ENCODE assay signal across 9 cellular contexts in the genomic region with DNA sequence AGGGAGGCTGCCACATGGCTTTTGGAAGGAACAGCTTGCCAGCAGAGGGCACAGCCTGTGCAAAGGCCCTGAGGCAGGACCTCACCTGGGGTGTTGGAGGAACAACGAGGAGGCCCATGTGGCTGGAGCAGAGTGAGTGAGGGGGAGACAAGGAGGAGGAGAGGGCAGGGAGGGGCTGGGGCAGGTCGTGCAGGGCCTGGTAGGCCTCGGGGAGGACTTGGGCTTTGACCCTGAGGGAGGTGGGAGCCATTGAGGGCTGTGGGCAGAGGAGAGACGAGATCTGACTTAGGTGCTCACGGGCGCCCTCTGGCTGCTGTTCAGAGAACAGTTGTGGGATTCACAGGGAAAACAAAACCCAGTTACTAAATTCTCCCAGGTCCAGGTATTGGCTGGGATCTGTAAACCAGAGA. TPM values are rescaled to one million over a fixed set of nuclear protein-coding genes. Genes with fewer than 3 reads are reported as not detected.
DNase-seq lines count a peak whose midpoint lies in the region; ATAC-seq, FAIRE-seq and TF ChIP-seq lines count a peak whose summit lies in the region.
"Had no signal": no experiment of that assay in that cellular context is flagged by ENCODE, and none has a peak within 500 bp of the region (broad histone marks: within the 10 kb centered on the region; RNA-seq: fewer than 3 reads in every experiment).

No MANE protein-coding gene starts in this region.

- peak; percentile 39 for DNase-seq in NCI-H82 (lab: John Stamatoyannopoulos, UW)
- no peak for DNase-seq in NCI-H82 treated with DMSO at 0.1 percent for 48 hours (lab: John Stamatoyannopoulos, UW; ENCODE audit: unreplicated experiment)
- DNase-seq in Peyer's patch, result peak in 1 of 3 donors; percentile 64
- peak; percentile 55 to 66 (median 64) for DNase-seq in K562 (ENCODE audit: extremely low read depth in 1 of 4, low spot score in 3 of 4)
- DNase-seq in osteoblast (ENCODE audit: insufficient read length, low spot score, missing footprints), result peak; percentile 34
- no peak for DNase-seq in occipital lobe (lab: John Stamatoyannopoulos, UW)
- DNase-seq in NCI-H187 treated with DMSO at 0.1 percent for 48 hours (lab: John Stamatoyannopoulos, UW), result no peak
- no peak for DNase-seq in sciatic nerve (ENCODE audit: low spot score)

- H3K9ac ChIP-seq in K562 (ENCODE audit: insufficient read depth in 1 of 2, low read depth in 2 of 2, low read length in 2 of 2), result no peak overlapping the region

- BruUV-seq in K562 (replicated peaks; lab: Mats Ljungman, UMichigan), result no TSS peak

- H3K27me3 ChIP-seq in Peyer's patch (no peaks in the 10 kb centered on the region), K562 (ENCODE audit: control insufficient read depth in 2 of 2, insufficient read depth in 2 of 2, low read length in 2 of 2) (peaks cover 2 to 22% of the 10 kb centered on the region in 2 experiments; a peak in 4 of 5 replicates), osteoblast (ENCODE audit: insufficient read depth, low read length) (peaks cover 34% of the 10 kb centered on the region)

- H2AFZ ChIP-seq in K562 (ENCODE audit: low read depth, low read length) (no peak overlapping the region), osteoblast (ENCODE audit: low read length) (no peak overlapping the region)

- H3K36me3 ChIP-seq in Peyer's patch (no peaks in the 10 kb centered on the region), K562 (ENCODE audit: control insufficient read depth, insufficient read depth, low read length) (no peaks in the 10 kb centered on the region), osteoblast (ENCODE audit: insufficient read depth, low read length) (no peaks in the 10 kb centered on the region)

- POLR2A ChIA-PET in K562 (lab: Yijun Ruan, JAX), result no interaction called here

- TF ChIP-seq CTCF in Peyer's patch (IDR thresholded peaks at IDR 0.05), result peak in 4 of 6 experiments; percentile 19 to 36 (median 31)
- TF ChIP-seq CTCF in K562 (IDR thresholded peaks at IDR 0.05 in 2 of 3, conservative IDR thresholded peaks at IDR 0.05 in 1 of 3; ENCODE audit: insufficient read depth in 2 of 3, low read depth in 1 of 3, low read length in 3 of 3), result peak; percentile 63 to 73 (median 68)
- peak; percentile 51 for TF ChIP-seq CTCF in osteoblast (IDR thresholded peaks at IDR 0.05; ENCODE audit: extremely low read depth, low read depth, low read length)

- TF ChIP-seq EP300 in K562 (IDR thresholded peaks at IDR 0.05; ENCODE audit: low read length), result no peak

- no peaks in the 10 kb centered on the region for H4K20me1 ChIP-seq in K562 (replicated peaks; ENCODE audit: control insufficient read depth, insufficient read depth, low read length)
- H4K20me1 ChIP-seq in osteoblast (ENCODE audit: insufficient read depth, low read length), result no peaks in the 10 kb centered on the region

- H3K9me3 ChIP-seq in Peyer's patch (peaks cover 0 to 6% (median 2%) of the 10 kb centered on the region in 4 donors), K562 (replicated peaks; ENCODE audit: control insufficient read depth, insufficient read depth, low read depth, low read length) (0 out of 2 replicates have a peak, but pooled peaks cover 3% of the 10 kb centered on the region), osteoblast (ENCODE audit: low read depth, low read length) (peaks cover 11% of the 10 kb centered on the region)

- H3K4me3 ChIP-seq in Peyer's patch (no peak overlapping the region), K562 (no peak overlapping the region), osteoblast (ENCODE audit: insufficient read depth, low read length) (no peak overlapping the region)

- ATAC-seq in K562, result peak; percentile 67
- ATAC-seq in sciatic nerve, result no peak

- H3K27ac ChIP-seq in Peyer's patch (no peak overlapping the region), K562 (ENCODE audit: extremely low read depth, low read depth, low read length) (no peak overlapping the region), osteoblast (ENCODE audit: low read depth, low read length) (no peak overlapping the region)

- H3K4me2 ChIP-seq in K562 (ENCODE audit: insufficient read depth, low read length), result no peak overlapping the region
- H3K4me2 ChIP-seq in osteoblast (ENCODE audit: insufficient read depth, low read length), result no peak overlapping the region

- H3K9me1 ChIP-seq in K562 (ENCODE audit: control insufficient read depth, insufficient read depth, low read length), result no peaks in the 10 kb centered on the region

- intact Hi-C loops in K562 (cut with micrococcal nuclease) (no loop called here), sciatic nerve (cut with DNase I) (no loop called here)

- H3K4me1 ChIP-seq in Peyer's patch, result no peaks in the 10 kb centered on the region
- H3K4me1 ChIP-seq in K562 (replicated peaks in 1 of 2; ENCODE audit: control insufficient read depth in 2 of 2, insufficient read depth in 2 of 2, low read length in 2 of 2), result no peaks in the 10 kb centered on the region; a peak in 1 of 5 replicates
- no peaks in the 10 kb centered on the region for H3K4me1 ChIP-seq in osteoblast (ENCODE audit: insufficient read depth, low read length)

- peak; percentile 68 for FAIRE-seq in K562 (lab: Jason Lieb, UNC)

- no peak for TF ChIP-seq POLR2A in Peyer's patch (IDR thresholded peaks at IDR 0.05)
- no peak for TF ChIP-seq POLR2A in K562 (conservative IDR thresholded peaks at IDR 0.05)

- CTCF ChIA-PET in K562 (lab: Yijun Ruan, JAX; ENCODE audit: low intra/inter-chr PET ratio), result no interaction called here

- in situ Hi-C loops in K562 (cut with MboI), result no loop called here

- TF ChIP-seq RAD21 in K562 (CRISPR knock-in tag; conservative IDR thresholded peaks at IDR 0.05 in 1 of 2, IDR thresholded peaks at IDR 0.05 in 1 of 2), result peak in 1 of 2 experiments; percentile 52; a peak in 2 of 4 replicates

- WGBS in K562 (ENCODE audit: insufficient coverage, low coverage, missing lambda C conversion rate), result 25% methylated on average over 1 of the region's 6 CpGs

- H3K79me2 ChIP-seq in K562 (ENCODE audit: control insufficient read depth, insufficient read depth, low read length), result no peaks in the 10 kb centered on the region
- no peaks in the 10 kb centered on the region for H3K79me2 ChIP-seq in osteoblast (ENCODE audit: insufficient read depth, low read length)

TF ChIP-seq in K562, 482 proteins besides CTCF, POLR2A, EP300 and RAD21 (continues in another document):
- TF ChIP-seq NFXL1 (CRISPR knock-in tag; IDR thresholded peaks at IDR 0.05), result no peak
- TF ChIP-seq HDAC2 (IDR thresholded peaks at IDR 0.05), result peak; percentile 62; the same call in 1 of the 2 replicates
- TF ChIP-seq RBM25 (IDR thresholded peaks at IDR 0.05; ENCODE audit: low read depth, low read length, severe bottlenecking), result peak; percentile 92
- peak; percentile 75 for TF ChIP-seq CHD4 (IDR thresholded peaks at IDR 0.05; ENCODE audit: insufficient read depth, insufficient replicate concordance, low read depth, low read length, poor library complexity, severe bottlenecking)
- TF ChIP-seq PRDM10 (IDR thresholded peaks at IDR 0.05; ENCODE audit: partially characterized antibody), result no peak
- TF ChIP-seq POLR3G (IDR thresholded peaks at IDR 0.05; ENCODE audit: extremely low read depth, insufficient read length, insufficient replicate concordance), result no peak
- TF ChIP-seq ZNF561 (CRISPR knock-in tag; conservative IDR thresholded peaks at IDR 0.05), result no peak
- no peak for TF ChIP-seq KLF10 (CRISPR knock-in tag; IDR thresholded peaks at IDR 0.05)
- TF ChIP-seq BCOR (IDR thresholded peaks at IDR 0.05), result peak; percentile 98
- peak; percentile 77; the same call in 1 of the 2 replicates for TF ChIP-seq PTBP1 (IDR thresholded peaks at IDR 0.05; ENCODE audit: low read depth, low read length)
- TF ChIP-seq PYGO2 (tag; IDR thresholded peaks at IDR 0.05), result no peak

RNA-seq across cellular contexts. Expression of gene ZNRF4, which starts 25.2 kb away (rescaled TPM):
- not detected for total RNA-seq in Peyer's patch
- not detected in 2 replicates for total RNA-seq in K562 (2011; cell fraction: chromatin; rRNA removed; ENCODE audit: low replicate concordance)
- total RNA-seq in K562 (2011; cell fraction: nucleolus; rRNA removed), result not detected in 2 replicates
- not detected in 2 replicates for total RNA-seq in K562 (2011; cell fraction: nucleoplasm; rRNA removed)
- not detected in 2 replicates for total RNA-seq in K562 (2014; rRNA removed)
- total RNA-seq in K562 (2014; rRNA removed; fragmentation: Illumina TruSeq; extraction: Trizol), result not detected in 2 replicates
- not detected in 2 replicates for total RNA-seq in K562 (2015; rRNA removed; fragmentation: Illumina TruSeq; extraction: Trizol)
- total RNA-seq in K562 (2021), result not detected in 2 replicates
- not detected in 2 replicates for polyA plus RNA-seq in K562 (2011; rRNA removed)
- not detected in 2 replicates for polyA plus RNA-seq in K562 (2011; cell fraction: cytosol; rRNA removed)
- polyA plus RNA-seq in K562 (2011; cell fraction: nucleus; rRNA removed), result not detected in 2 replicates
- not detected in 2 replicates for polyA plus RNA-seq in K562 (2012)
- polyA plus RNA-seq in K562 (2014; fragmentation: Illumina TruSeq; extraction: Trizol), result not detected in 2 replicates
- not detected for polyA plus RNA-seq in K562 (2014; fragmentation: Nextera tagmentation; extraction: Ambion mirVana)
- polyA plus RNA-seq in K562 (2014; rRNA removed), result not detected in 2 replicates
- polyA minus RNA-seq in K562 (2011; rRNA and poly(A)+ RNA removed), result not detected in 2 replicates
- polyA minus RNA-seq in K562 (2011; cell fraction: cytosol; rRNA and poly(A)+ RNA removed), result not detected in 2 replicates
- not detected in 2 replicates for polyA minus RNA-seq in K562 (2011; cell fraction: nucleus; rRNA and poly(A)+ RNA removed)
- not detected in 2 replicates for total RNA-seq in osteoblast
- not detected for total RNA-seq in occipital lobe
- not detected for total RNA-seq in sciatic nerve
- total RNA-seq: renal cortical epithelial cell had no signal

Comparison
In these comparisons a context has a peak if more than half of its experiments do, and no peak if none do; other contexts are left out.
1. DNase-seq: peak in NCI-H82 (single experiment), K562 (4 of 4) and osteoblast (single experiment); none in NCI-H82 treated with DMSO at 0.1 percent for 48 hours (single experiment), occipital lobe (single experiment), NCI-H187 treated with DMSO at 0.1 percent for 48 hours (single experiment) and sciatic nerve (single experiment).
2. Peak in every context shown above with its lines, with median percentiles within 50 percentile points of each other: CTCF ChIP-seq.